Comparison of ENCODE assay signal across 18 cellular contexts in the genomic region with DNA sequence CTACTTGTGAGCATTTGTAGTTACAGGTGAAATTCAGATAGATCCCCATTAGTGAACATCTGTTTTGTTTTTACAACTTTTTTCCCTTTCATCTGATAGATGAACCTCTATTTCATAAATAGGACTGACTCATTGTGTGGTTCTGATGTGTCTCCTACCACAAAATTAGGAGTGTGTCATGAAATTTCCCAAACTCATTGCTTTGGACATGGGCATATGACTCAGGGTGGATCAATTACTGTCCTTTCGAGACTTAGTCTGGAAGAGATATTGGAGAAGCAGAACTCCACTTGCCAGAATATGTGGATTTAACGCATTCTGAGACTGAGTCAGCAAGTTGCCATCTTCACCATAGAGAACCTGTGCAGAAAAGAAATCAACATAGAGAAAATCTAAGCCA. TPM values are rescaled to one million over a fixed set of nuclear protein-coding genes. Genes with fewer than 3 reads are reported as not detected.
DNase-seq lines count a peak whose midpoint lies in the region; ATAC-seq and TF ChIP-seq lines count a peak whose summit lies in the region.
"Had no signal": no experiment of that assay in that cellular context is flagged by ENCODE, and none has a peak within 500 bp of the region (broad histone marks: within the 10 kb centered on the region; RNA-seq: fewer than 3 reads in every experiment).

No MANE protein-coding gene starts in this region.

- no peak overlapping the region for H3K9ac ChIP-seq in colonic mucosa (ENCODE audit: low read depth in 2 of 2, low read length in 2 of 2)

- ATAC-seq in left lobe of liver: no peak
- ATAC-seq in GM21717 (IDR thresholded peaks at IDR 0.05; ENCODE audit: unreplicated experiment): no peak
- ATAC-seq: HCT116, HepG2 had no signal

- no peak overlapping the region for H3K4me3 ChIP-seq in BJ (ENCODE audit: low read depth, low read length)
- no peak overlapping the region for H3K4me3 ChIP-seq in colonic mucosa
- H3K4me3 ChIP-seq: Peyer's patch had no signal

- CTCF ChIA-PET in BJ (lab: Yijun Ruan, JAX): no interaction called here

- POLR2A ChIA-PET in BJ (lab: Charles Lee): no interaction called here

- DNase-seq in BJ (ENCODE audit: low read depth) (peak; percentile 2), HS-27A (ENCODE audit: low read depth) (peak; percentile 4), astrocyte of the hippocampus (ENCODE audit: low read depth, low spot score) (peak; percentile 5), myocyte (ENCODE audit: low read depth) (peak; percentile 36), colonic mucosa (no peak), T-helper 9 cell (no peak), left lobe of liver (ENCODE audit: low spot score) (no peak)
- DNase-seq: NCI-H1417, NCI-H2029, NCI-H2171 treated with DMSO at 0.1 percent for 48 hours, NCI-H774, Peyer's patch, Right ventricle myocardium superior had no signal

- no peaks in the 10 kb centered on the region for H3K9me3 ChIP-seq in colonic mucosa
- H3K9me3 ChIP-seq: Peyer's patch had no signal

- H3K27ac ChIP-seq in colonic mucosa: no peak overlapping the region
- H3K27ac ChIP-seq: C4-2B, Peyer's patch had no signal

- no peaks in the 10 kb centered on the region for H3K4me1 ChIP-seq in colonic mucosa
- H3K4me1 ChIP-seq: Peyer's patch had no signal

- TF ChIP-seq CTCF in BJ (IDR thresholded peaks at IDR 0.05; ENCODE audit: insufficient read depth, low read depth, low read length) (no peak), colonic mucosa (IDR thresholded peaks at IDR 0.05) (no peak)

- H3K27me3 ChIP-seq in BJ (ENCODE audit: control insufficient read depth, insufficient read depth, low read length): no peaks in the 10 kb centered on the region
- H3K27me3 ChIP-seq in colonic mucosa: no peaks in the 10 kb centered on the region
- H3K27me3 ChIP-seq: Peyer's patch had no signal

- H3K36me3 ChIP-seq in BJ (ENCODE audit: control insufficient read depth, insufficient read depth, low read length) (no peaks in the 10 kb centered on the region), colonic mucosa (no peaks in the 10 kb centered on the region)
- H3K36me3 ChIP-seq: Peyer's patch had no signal

- intact Hi-C loops in colonic mucosa (cut with DNase I): no loop called here

RNA-seq across cellular contexts. Expression of a gene that starts 53.5 kb away (rescaled TPM):
- 21.8 and 31.1 TPM in 2 replicates for polyA plus RNA-seq in BJ (2011; rRNA removed)
- 34.9 and 39.5 TPM in 2 replicates for polyA minus RNA-seq in BJ (2011; rRNA and poly(A)+ RNA removed)
- total RNA-seq in myocyte (1.1 and 1.2 TPM in 2 replicates), colonic mucosa (under 1 TPM; 0.22 to 0.37 TPM), left lobe of liver (not detected)
- polyA plus RNA-seq in myocyte (2012): 11.1 TPM
- total RNA-seq: HepG2, NCI-H460 had no signal
- polyA plus RNA-seq: HepG2 had no signal

Comparison
In these comparisons a context has a peak if more than half of its experiments do, and no peak if none do; other contexts are left out.
1. DNase-seq: peak in BJ (single experiment), HS-27A (single experiment), astrocyte of the hippocampus (single experiment) and myocyte (single experiment); none in colonic mucosa (single experiment), T-helper 9 cell (single experiment) and left lobe of liver (single experiment).